In the genomic region with DNA sequence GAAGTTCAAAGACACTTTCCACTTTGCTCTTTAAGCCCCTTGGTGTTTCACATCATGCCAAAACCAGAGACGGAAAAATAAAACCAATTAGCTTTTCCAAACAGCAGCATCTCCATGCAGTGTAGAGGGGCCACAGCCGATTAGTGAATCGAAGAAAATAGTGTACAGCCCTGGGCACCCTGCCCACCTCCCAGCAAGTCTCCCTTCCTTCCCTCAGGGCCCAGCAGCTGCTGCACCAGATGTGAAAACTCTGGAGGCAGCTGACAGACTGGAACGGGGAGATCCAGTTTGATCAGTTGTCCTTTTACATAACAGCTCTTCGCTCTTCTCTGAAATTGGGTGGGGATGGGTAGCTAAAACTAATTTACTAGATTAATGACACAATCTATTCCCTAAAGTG, we compare ENCODE assay signal across 3 cellular contexts.
TF ChIP-seq lines count a peak whose summit lies in the region.

No MANE protein-coding gene starts in this region.

TF ChIP-seq in SK-N-SH, 30 proteins besides CTCF, POLR2A, EP300 and RAD21 (continued from another document):
- TF ChIP-seq, protein P1, sequence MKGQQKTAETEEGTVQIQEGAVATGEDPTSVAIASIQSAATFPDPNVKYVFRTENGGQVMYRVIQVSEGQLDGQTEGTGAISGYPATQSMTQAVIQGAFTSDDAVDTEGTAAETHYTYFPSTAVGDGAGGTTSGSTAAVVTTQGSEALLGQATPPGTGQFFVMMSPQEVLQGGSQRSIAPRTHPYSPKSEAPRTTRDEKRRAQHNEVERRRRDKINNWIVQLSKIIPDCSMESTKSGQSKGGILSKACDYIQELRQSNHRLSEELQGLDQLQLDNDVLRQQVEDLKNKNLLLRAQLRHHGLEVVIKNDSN (IDR thresholded peaks at IDR 0.05; ENCODE audit: borderline replicate concordance, low read depth): no peak

TF ChIP-seq in SK-N-SH treated with all-trans-retinoic acid at 6 μM for 48 hours, 23 proteins besides CTCF, POLR2A, EP300 and RAD21:
- TF ChIP-seq, protein P2, sequence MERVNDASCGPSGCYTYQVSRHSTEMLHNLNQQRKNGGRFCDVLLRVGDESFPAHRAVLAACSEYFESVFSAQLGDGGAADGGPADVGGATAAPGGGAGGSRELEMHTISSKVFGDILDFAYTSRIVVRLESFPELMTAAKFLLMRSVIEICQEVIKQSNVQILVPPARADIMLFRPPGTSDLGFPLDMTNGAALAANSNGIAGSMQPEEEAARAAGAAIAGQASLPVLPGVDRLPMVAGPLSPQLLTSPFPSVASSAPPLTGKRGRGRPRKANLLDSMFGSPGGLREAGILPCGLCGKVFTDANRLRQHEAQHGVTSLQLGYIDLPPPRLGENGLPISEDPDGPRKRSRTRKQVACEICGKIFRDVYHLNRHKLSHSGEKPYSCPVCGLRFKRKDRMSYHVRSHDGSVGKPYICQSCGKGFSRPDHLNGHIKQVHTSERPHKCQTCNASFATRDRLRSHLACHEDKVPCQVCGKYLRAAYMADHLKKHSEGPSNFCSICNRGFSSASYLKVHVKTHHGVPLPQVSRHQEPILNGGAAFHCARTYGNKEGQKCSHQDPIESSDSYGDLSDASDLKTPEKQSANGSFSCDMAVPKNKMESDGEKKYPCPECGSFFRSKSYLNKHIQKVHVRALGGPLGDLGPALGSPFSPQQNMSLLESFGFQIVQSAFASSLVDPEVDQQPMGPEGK (CRISPR knock-in tag; IDR thresholded peaks at IDR 0.05; ENCODE audit: borderline replicate concordance): no peak
- TF ChIP-seq CSDC2 (CRISPR knock-in tag; IDR thresholded peaks at IDR 0.05) (no peak), RARB (CRISPR knock-in tag; IDR thresholded peaks at IDR 0.05) (no peak), OSR1 (CRISPR knock-in tag; IDR thresholded peaks at IDR 0.05) (no peak), ESRRG (CRISPR knock-in tag; IDR thresholded peaks at IDR 0.05) (no peak), PPARA (CRISPR knock-in tag; IDR thresholded peaks at IDR 0.05; ENCODE audit: borderline replicate concordance) (no peak), GLIS3 (CRISPR knock-in tag; IDR thresholded peaks at IDR 0.05) (no peak), BACH2 (CRISPR knock-in tag; IDR thresholded peaks at IDR 0.05; ENCODE audit: borderline replicate concordance) (no peak), ZNF8 (CRISPR knock-in tag; IDR thresholded peaks at IDR 0.05) (no peak), TOX (CRISPR knock-in tag; IDR thresholded peaks at IDR 0.05; ENCODE audit: borderline replicate concordance) (no peak), TCF4 (CRISPR knock-in tag; IDR thresholded peaks at IDR 0.05; ENCODE audit: borderline replicate concordance) (no peak), SNAI2 (CRISPR knock-in tag; IDR thresholded peaks at IDR 0.05) (no peak), ZFP30 (CRISPR knock-in tag; IDR thresholded peaks at IDR 0.05) (no peak), ZNF70 (CRISPR knock-in tag; IDR thresholded peaks at IDR 0.05) (no peak), ZNF565 (CRISPR knock-in tag; conservative IDR thresholded peaks at IDR 0.05; ENCODE audit: low read depth) (no peak), ZFP3 (CRISPR knock-in tag; IDR thresholded peaks at IDR 0.05) (no peak)
- TF ChIP-seq, protein P3, sequence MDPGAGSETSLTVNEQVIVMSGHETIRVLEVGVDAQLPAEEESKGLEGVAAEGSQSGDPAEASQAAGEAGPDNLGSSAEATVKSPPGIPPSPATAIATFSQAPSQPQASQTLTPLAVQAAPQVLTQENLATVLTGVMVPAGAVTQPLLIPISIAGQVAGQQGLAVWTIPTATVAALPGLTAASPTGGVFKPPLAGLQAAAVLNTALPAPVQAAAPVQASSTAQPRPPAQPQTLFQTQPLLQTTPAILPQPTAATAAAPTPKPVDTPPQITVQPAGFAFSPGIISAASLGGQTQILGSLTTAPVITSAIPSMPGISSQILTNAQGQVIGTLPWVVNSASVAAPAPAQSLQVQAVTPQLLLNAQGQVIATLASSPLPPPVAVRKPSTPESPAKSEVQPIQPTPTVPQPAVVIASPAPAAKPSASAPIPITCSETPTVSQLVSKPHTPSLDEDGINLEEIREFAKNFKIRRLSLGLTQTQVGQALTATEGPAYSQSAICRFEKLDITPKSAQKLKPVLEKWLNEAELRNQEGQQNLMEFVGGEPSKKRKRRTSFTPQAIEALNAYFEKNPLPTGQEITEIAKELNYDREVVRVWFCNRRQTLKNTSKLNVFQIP (CRISPR knock-in tag; IDR thresholded peaks at IDR 0.05; ENCODE audit: borderline replicate concordance, low read depth): no peak
- TF ChIP-seq, protein P4, sequence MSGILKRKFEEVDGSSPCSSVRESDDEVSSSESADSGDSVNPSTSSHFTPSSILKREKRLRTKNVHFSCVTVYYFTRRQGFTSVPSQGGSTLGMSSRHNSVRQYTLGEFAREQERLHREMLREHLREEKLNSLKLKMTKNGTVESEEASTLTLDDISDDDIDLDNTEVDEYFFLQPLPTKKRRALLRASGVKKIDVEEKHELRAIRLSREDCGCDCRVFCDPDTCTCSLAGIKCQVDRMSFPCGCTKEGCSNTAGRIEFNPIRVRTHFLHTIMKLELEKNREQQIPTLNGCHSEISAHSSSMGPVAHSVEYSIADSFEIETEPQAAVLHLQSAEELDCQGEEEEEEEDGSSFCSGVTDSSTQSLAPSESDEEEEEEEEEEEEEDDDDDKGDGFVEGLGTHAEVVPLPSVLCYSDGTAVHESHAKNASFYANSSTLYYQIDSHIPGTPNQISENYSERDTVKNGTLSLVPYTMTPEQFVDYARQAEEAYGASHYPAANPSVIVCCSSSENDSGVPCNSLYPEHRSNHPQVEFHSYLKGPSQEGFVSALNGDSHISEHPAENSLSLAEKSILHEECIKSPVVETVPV (CRISPR knock-in tag; IDR thresholded peaks at IDR 0.05): no peak

TF ChIP-seq in WTC11, 78 proteins besides CTCF, POLR2A, EP300 and RAD21 (continued from another document):
- TF ChIP-seq, protein P5, sequence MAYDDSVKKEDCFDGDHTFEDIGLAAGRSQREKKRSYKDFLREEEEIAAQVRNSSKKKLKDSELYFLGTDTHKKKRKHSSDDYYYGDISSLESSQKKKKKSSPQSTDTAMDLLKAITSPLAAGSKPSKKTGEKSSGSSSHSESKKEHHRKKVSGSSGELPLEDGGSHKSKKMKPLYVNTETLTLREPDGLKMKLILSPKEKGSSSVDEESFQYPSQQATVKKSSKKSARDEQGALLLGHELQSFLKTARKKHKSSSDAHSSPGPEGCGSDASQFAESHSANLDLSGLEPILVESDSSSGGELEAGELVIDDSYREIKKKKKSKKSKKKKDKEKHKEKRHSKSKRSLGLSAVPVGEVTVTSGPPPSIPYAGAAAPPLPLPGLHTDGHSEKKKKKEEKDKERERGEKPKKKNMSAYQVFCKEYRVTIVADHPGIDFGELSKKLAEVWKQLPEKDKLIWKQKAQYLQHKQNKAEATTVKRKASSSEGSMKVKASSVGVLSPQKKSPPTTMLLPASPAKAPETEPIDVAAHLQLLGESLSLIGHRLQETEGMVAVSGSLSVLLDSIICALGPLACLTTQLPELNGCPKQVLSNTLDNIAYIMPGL (CRISPR knock-in tag; IDR thresholded peaks at IDR 0.05): no peak
- TF ChIP-seq, protein P6, sequence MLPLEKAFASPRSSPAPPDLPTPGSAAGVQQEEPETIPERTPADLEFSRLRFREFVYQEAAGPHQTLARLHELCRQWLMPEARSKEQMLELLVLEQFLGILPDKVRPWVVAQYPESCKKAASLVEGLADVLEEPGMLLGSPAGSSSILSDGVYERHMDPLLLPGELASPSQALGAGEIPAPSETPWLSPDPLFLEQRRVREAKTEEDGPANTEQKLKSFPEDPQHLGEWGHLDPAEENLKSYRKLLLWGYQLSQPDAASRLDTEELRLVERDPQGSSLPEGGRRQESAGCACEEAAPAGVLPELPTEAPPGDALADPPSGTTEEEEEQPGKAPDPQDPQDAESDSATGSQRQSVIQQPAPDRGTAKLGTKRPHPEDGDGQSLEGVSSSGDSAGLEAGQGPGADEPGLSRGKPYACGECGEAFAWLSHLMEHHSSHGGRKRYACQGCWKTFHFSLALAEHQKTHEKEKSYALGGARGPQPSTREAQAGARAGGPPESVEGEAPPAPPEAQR (CRISPR knock-in tag; IDR thresholded peaks at IDR 0.05): no peak
- TF ChIP-seq, protein P7, sequence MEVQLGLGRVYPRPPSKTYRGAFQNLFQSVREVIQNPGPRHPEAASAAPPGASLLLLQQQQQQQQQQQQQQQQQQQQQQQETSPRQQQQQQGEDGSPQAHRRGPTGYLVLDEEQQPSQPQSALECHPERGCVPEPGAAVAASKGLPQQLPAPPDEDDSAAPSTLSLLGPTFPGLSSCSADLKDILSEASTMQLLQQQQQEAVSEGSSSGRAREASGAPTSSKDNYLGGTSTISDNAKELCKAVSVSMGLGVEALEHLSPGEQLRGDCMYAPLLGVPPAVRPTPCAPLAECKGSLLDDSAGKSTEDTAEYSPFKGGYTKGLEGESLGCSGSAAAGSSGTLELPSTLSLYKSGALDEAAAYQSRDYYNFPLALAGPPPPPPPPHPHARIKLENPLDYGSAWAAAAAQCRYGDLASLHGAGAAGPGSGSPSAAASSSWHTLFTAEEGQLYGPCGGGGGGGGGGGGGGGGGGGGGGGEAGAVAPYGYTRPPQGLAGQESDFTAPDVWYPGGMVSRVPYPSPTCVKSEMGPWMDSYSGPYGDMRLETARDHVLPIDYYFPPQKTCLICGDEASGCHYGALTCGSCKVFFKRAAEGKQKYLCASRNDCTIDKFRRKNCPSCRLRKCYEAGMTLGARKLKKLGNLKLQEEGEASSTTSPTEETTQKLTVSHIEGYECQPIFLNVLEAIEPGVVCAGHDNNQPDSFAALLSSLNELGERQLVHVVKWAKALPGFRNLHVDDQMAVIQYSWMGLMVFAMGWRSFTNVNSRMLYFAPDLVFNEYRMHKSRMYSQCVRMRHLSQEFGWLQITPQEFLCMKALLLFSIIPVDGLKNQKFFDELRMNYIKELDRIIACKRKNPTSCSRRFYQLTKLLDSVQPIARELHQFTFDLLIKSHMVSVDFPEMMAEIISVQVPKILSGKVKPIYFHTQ (CRISPR knock-in tag; IDR thresholded peaks at IDR 0.05): no peak
- TF ChIP-seq, protein P8, sequence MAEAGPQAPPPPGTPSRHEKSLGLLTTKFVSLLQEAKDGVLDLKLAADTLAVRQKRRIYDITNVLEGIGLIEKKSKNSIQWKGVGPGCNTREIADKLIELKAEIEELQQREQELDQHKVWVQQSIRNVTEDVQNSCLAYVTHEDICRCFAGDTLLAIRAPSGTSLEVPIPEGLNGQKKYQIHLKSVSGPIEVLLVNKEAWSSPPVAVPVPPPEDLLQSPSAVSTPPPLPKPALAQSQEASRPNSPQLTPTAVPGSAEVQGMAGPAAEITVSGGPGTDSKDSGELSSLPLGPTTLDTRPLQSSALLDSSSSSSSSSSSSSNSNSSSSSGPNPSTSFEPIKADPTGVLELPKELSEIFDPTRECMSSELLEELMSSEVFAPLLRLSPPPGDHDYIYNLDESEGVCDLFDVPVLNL (CRISPR knock-in tag; IDR thresholded peaks at IDR 0.05; ENCODE audit: borderline replicate concordance, low read depth): no peak
- no peak for TF ChIP-seq ELF4 (CRISPR knock-in tag; IDR thresholded peaks at IDR 0.05; ENCODE audit: low read depth)
- TF ChIP-seq, protein P9, sequence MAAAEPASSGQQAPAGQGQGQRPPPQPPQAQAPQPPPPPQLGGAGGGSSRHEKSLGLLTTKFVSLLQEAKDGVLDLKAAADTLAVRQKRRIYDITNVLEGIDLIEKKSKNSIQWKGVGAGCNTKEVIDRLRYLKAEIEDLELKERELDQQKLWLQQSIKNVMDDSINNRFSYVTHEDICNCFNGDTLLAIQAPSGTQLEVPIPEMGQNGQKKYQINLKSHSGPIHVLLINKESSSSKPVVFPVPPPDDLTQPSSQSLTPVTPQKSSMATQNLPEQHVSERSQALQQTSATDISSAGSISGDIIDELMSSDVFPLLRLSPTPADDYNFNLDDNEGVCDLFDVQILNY (CRISPR knock-in tag; IDR thresholded peaks at IDR 0.05): no peak
- no peak for TF ChIP-seq ZNF317 (CRISPR knock-in tag; IDR thresholded peaks at IDR 0.05; ENCODE audit: borderline replicate concordance, low read depth)
TF ChIP-seq in WTC11: peak in this region for 0.
